Comparison of ENCODE assay signal across 8 cellular contexts in the genomic region with DNA sequence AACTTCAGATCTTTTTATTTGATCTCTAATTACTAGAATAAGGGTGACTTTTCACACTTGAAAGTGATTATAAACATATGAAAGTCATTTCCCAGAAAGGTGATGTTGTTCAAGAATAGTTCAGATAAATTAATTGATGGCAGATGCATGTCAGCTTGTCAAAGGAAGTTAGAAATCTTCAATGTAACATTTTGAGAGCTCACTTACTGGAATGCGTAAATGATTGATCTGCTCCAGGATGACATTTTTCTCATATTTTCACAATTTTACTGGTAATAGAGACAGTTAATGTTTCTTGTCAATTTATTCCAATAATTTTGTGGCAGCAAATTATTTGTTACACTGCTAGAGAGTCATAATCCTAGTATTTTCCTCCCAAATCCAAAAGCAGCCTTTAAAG.
"Had no signal": no experiment of that assay in that cellular context is flagged by ENCODE, and none has a peak within 500 bp of the region (broad histone marks: within the 10 kb centered on the region; RNA-seq: fewer than 3 reads in every experiment).

No MANE protein-coding gene starts in this region.

- DNase-seq: GDM1, GF-D8 had no signal

- H3K4me3 ChIP-seq: GM12878 had no signal

- FAIRE-seq: G401.6, GM12878, GM12891, GM12892, GM18507, GM19239 had no signal

- ATAC-seq: GM12878 had no signal
